15 cellular contexts compared by ENCODE assay signal in the genomic region with DNA sequence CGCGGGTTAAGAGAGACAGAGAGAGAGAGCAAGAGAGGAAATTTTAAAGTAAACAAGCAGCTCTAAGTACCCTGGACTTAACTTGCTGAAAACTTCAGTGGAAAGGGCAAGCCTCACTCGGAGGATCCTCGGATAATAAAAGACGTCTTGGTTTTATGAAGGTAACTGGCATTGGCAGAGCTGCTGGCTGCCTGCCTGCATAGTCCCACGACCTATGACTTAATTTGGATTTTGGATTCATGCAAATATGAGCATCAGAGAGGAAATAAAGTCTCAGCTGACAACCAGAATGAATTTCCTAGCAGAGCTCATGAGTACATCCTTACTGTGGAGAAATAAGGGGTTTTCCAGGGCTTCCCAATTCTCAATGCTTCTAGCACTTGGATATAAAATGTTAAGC.
A peak's percentile ranks its signal among the peaks of the same experiment; 100 is the strongest.
DNase-seq lines count a peak whose midpoint lies in the region; ATAC-seq and TF ChIP-seq lines count a peak whose summit lies in the region.
"Had no signal": no experiment of that assay in that cellular context is flagged by ENCODE, and none has a peak within 500 bp of the region (broad histone marks: within the 10 kb centered on the region; RNA-seq: fewer than 3 reads in every experiment).

No MANE protein-coding gene starts in this region.

- H3K9me3 ChIP-seq in adrenal gland (replicated peaks in 1 of 3) (no peaks in the 10 kb centered on the region), gastroesophageal sphincter (no peaks in the 10 kb centered on the region)
- H3K9me3 ChIP-seq: upper lobe of left lung had no signal

- WGBS in adrenal gland, 4 donors: 9 to 21% (median 16%) methylated on average over 6 of the region's 6 CpGs
- 0 to 2% methylated on average over 6 of the region's 6 CpGs for WGBS in gastroesophageal sphincter (ENCODE audit: low coverage in 1 of 2), 2 donors

- H3K36me3 ChIP-seq in adrenal gland (replicated peaks in 1 of 2) (no peaks in the 10 kb centered on the region), gastroesophageal sphincter (no peaks in the 10 kb centered on the region)
- H3K36me3 ChIP-seq: upper lobe of left lung had no signal

- H3K4me1 ChIP-seq in adrenal gland (replicated peaks in 1 of 2) (peaks cover 13 to 16% of the 10 kb centered on the region in 2 donors), gastroesophageal sphincter (peaks cover 3 to 24% (median 6%) of the 10 kb centered on the region in 3 donors)

- H3K4me3 ChIP-seq in AG04449 (ENCODE audit: low read depth, low read length): no peak overlapping the region
- peak overlapping the region in 1 of 4 donors; percentile 37 for H3K4me3 ChIP-seq in adrenal gland
- H3K4me3 ChIP-seq in gastroesophageal sphincter: peak overlapping the region; percentile 32 to 34
- no peak overlapping the region for H3K4me3 ChIP-seq in retinal pigment epithelial cell (ENCODE audit: low read length)
- H3K4me3 ChIP-seq: GM12878, SK-N-MC had no signal

- no peaks in the 10 kb centered on the region for H3K27me3 ChIP-seq in adrenal gland
- no peaks in the 10 kb centered on the region for H3K27me3 ChIP-seq in gastroesophageal sphincter
- H3K27me3 ChIP-seq: upper lobe of left lung had no signal

- in situ Hi-C loops in KBM-7 (cut with MboI; ENCODE audit: low pct_unique_long_range_greater_than_20kb, low sequenced_read_pairs): no loop called here

- TF ChIP-seq POLR2A in adrenal gland (IDR thresholded peaks at IDR 0.05): no peak
- TF ChIP-seq POLR2A in gastroesophageal sphincter (IDR thresholded peaks at IDR 0.05): no peak

- TF ChIP-seq CTCF in AG04449 (IDR thresholded peaks at IDR 0.05; ENCODE audit: insufficient read depth, low read length, missing control alignments) (no peak), adrenal gland (IDR thresholded peaks at IDR 0.05) (no peak), gastroesophageal sphincter (IDR thresholded peaks at IDR 0.05) (no peak), retinal pigment epithelial cell (conservative IDR thresholded peaks at IDR 0.05; ENCODE audit: low read depth, low read length) (no peak)

- POLR2A ChIA-PET in AG04449 (lab: Yijun Ruan, JAX): no interaction called here

- CTCF ChIA-PET in AG04449 (lab: Yijun Ruan, JAX): interaction anchor here (1.1 kb wide), 1 partner anchor 11 kb away, joined by 3 read pairs; no protein-coding TSS in a partner anchor

- no peak for TF ChIP-seq EP300 in gastroesophageal sphincter (IDR thresholded peaks at IDR 0.05)

- peak; percentile 21 for ATAC-seq in gastroesophageal sphincter
- ATAC-seq: GM12878 had no signal

- H3K27ac ChIP-seq in adrenal gland (peak overlapping the region in 4 of 5 donors; percentile 39 to 77 (median 65)), gastroesophageal sphincter (peak overlapping the region; percentile 64 to 89 (median 75))
- H3K27ac ChIP-seq: SK-N-MC had no signal

- intact Hi-C loops in adrenal gland (cut with DNase I): no loop called here

- DNase-seq in AG04449 (ENCODE audit: low read depth, low spot score) (peak; percentile 37), adrenal gland (peak; percentile 25 to 67 (median 46)), retinal pigment epithelial cell (ENCODE audit: low read depth) (peak; percentile 30), epidermal melanocyte (ENCODE audit: insufficient read length, low spot score) (no peak), LoVo (ENCODE audit: low spot score) (no peak), kidney glomerular epithelial cell (lab: John Stamatoyannopoulos, UW) (no peak), KBM-7 (no peak)
- DNase-seq: activated CD4-positive, alpha-beta T cell treated with anti-CD3 and anti-CD28 coated beads for 1 hour; H9; NCI-H1436 treated with DMSO at 0.1 percent for 48 hours; NK-92 treated with Interleukin-12 subunit alpha and Interleukin-12 subunit beta, amount 100 ng/mL, for 24 hours; upper lobe of left lung had no signal

Comparison
In these comparisons a context has a peak if more than half of its experiments do, and no peak if none do; other contexts are left out.
1. DNase-seq: peak in AG04449 (single experiment), adrenal gland (7 of 7) and retinal pigment epithelial cell (single experiment); none in epidermal melanocyte (single experiment), LoVo (single experiment), kidney glomerular epithelial cell (single experiment) and KBM-7 (single experiment).
2. H3K4me3 ChIP-seq: peak in gastroesophageal sphincter (2 of 2); none in AG04449 (single experiment) and retinal pigment epithelial cell (single experiment).